Comparison of ENCODE assay signal across 1 cellular context in genomic region chr7:139094030-139094429, GRCh38.
TF ChIP-seq lines count a peak whose summit lies in the region.

No MANE protein-coding gene starts in this region.

TF ChIP-seq in GM12878, 131 proteins besides CTCF, POLR2A, EP300 and RAD21:
- TF ChIP-seq NKRF (conservative IDR thresholded peaks at IDR 0.05) = no peak
- TF ChIP-seq EGR1 (IDR thresholded peaks at IDR 0.05; ENCODE audit: borderline replicate concordance in 1 of 2, low read depth in 2 of 2, low read length in 2 of 2) = no peak
- TF ChIP-seq YY1 (IDR thresholded peaks at IDR 0.05; ENCODE audit: low read depth, low read length) = no peak
